Comparison of ENCODE assay signal across 1 cellular context in the genomic region with DNA sequence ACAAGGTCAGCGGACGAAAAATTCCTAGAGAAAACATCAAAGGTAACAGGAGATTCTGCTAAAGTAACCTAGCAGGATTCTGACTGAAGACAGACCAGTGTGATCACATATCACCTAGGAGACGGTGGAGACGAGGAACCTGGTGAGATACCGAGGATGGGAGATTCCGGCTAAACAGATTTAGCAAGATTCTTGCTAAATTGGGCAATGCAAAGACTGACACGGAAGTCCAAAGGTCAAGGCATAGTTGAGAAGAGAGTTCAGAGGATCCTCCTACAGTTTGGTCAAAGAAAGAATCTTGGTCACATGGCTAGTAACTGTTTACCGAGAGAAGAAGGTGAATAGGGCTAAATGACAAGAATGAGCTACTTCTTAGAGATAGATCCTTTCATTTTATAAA.
TF ChIP-seq lines count a peak whose summit lies in the region.

No MANE protein-coding gene starts in this region.

TF ChIP-seq in HepG2, 621 proteins besides CTCF, POLR2A, EP300 and RAD21 (continued from another document and continues in another):
- TF ChIP-seq ZNF367 (CRISPR knock-in tag; IDR thresholded peaks at IDR 0.05; ENCODE audit: borderline replicate concordance) (no peak), ZMYM4 (CRISPR knock-in tag; IDR thresholded peaks at IDR 0.05) (peak; percentile 82), ZZZ3 (CRISPR knock-in tag; IDR thresholded peaks at IDR 0.05; ENCODE audit: borderline replicate concordance) (no peak), ELF3 (CRISPR knock-in tag; IDR thresholded peaks at IDR 0.05) (peak; percentile 60), KLF16 (CRISPR knock-in tag; IDR thresholded peaks at IDR 0.05) (peak in 1 of 2 experiments; percentile 64; a peak in 1 of 4 replicates), CC2D1A (CRISPR knock-in tag; IDR thresholded peaks at IDR 0.05) (no peak), POGZ (CRISPR knock-in tag; IDR thresholded peaks at IDR 0.05) (peak; percentile 70; the same call in 1 of the 2 replicates), JUND (CRISPR knock-in tag; IDR thresholded peaks at IDR 0.05) (no peak), KLF15 (CRISPR knock-in tag; IDR thresholded peaks at IDR 0.05; ENCODE audit: borderline replicate concordance) (no peak), NR2F6 (IDR thresholded peaks at IDR 0.05) (peak; percentile 64; the same call in 1 of the 2 replicates), NR2F6 (CRISPR knock-in tag; IDR thresholded peaks at IDR 0.05) (peak; percentile 64; the same call in 1 of the 2 replicates), TGIF2 (CRISPR knock-in tag; IDR thresholded peaks at IDR 0.05) (no peak), ZNF782 (CRISPR knock-in tag; IDR thresholded peaks at IDR 0.05; ENCODE audit: borderline replicate concordance) (no peak), TRIM24 (CRISPR knock-in tag; IDR thresholded peaks at IDR 0.05) (peak; percentile 84), ZNF615 (CRISPR knock-in tag; IDR thresholded peaks at IDR 0.05; ENCODE audit: borderline replicate concordance) (no peak), ERF (CRISPR knock-in tag; IDR thresholded peaks at IDR 0.05) (no peak), SIN3A (IDR thresholded peaks at IDR 0.05; ENCODE audit: borderline replicate concordance, low read depth, low read length) (no peak), CEBPG (CRISPR knock-in tag; IDR thresholded peaks at IDR 0.05) (peak; percentile 98), FOXO1 (CRISPR knock-in tag; IDR thresholded peaks at IDR 0.05) (no peak; the same call in 1 of the 2 replicates), ZSCAN22 (CRISPR knock-in tag; IDR thresholded peaks at IDR 0.05) (no peak), KLF13 (CRISPR knock-in tag; IDR thresholded peaks at IDR 0.05) (no peak), ETV5 (CRISPR knock-in tag; IDR thresholded peaks at IDR 0.05; ENCODE audit: borderline replicate concordance) (peak; percentile 87; the same call in 1 of the 2 replicates), ZNF225 (CRISPR knock-in tag; IDR thresholded peaks at IDR 0.05) (no peak), KLF11 (CRISPR knock-in tag; IDR thresholded peaks at IDR 0.05) (no peak), ZBTB7A (CRISPR knock-in tag; IDR thresholded peaks at IDR 0.05) (no peak), ZNF839 (CRISPR knock-in tag; IDR thresholded peaks at IDR 0.05; ENCODE audit: borderline replicate concordance) (no peak), NBN (conservative IDR thresholded peaks at IDR 0.05) (no peak), RARA (CRISPR knock-in tag; IDR thresholded peaks at IDR 0.05) (peak; percentile 57), HMG20A (CRISPR knock-in tag; IDR thresholded peaks at IDR 0.05; ENCODE audit: borderline replicate concordance) (peak; percentile 70; the same call in 1 of the 2 replicates), KDM3A (CRISPR knock-in tag; IDR thresholded peaks at IDR 0.05; ENCODE audit: low read depth) (no peak), SMAD3 (CRISPR knock-in tag; IDR thresholded peaks at IDR 0.05) (no peak), ZNF263 (CRISPR knock-in tag; IDR thresholded peaks at IDR 0.05) (no peak), ASH2L (IDR thresholded peaks at IDR 0.05; ENCODE audit: insufficient read length, low read depth, low read length) (no peak), PHF5A (CRISPR knock-in tag; IDR thresholded peaks at IDR 0.05; ENCODE audit: low read depth, unreplicated experiment) (no peak), ZNF629 (CRISPR knock-in tag; conservative IDR thresholded peaks at IDR 0.05) (no peak), HDAC1 (CRISPR knock-in tag; IDR thresholded peaks at IDR 0.05) (no peak), ZNF792 (CRISPR knock-in tag; IDR thresholded peaks at IDR 0.05) (no peak), HDAC2 (CRISPR knock-in tag; IDR thresholded peaks at IDR 0.05) (peak; percentile 55; the same call in 1 of the 2 replicates), SALL1 (CRISPR knock-in tag; IDR thresholded peaks at IDR 0.05) (peak; percentile 10; the same call in 1 of the 2 replicates), NR2C2 (CRISPR knock-in tag; IDR thresholded peaks at IDR 0.05; ENCODE audit: borderline replicate concordance) (peak; percentile 49; the same call in 1 of the 2 replicates), AGO2 (optimal IDR thresholded peaks at IDR 0.05; ENCODE audit: low read depth, low read length) (no peak), GLI4 (CRISPR knock-in tag; IDR thresholded peaks at IDR 0.05; ENCODE audit: borderline replicate concordance) (no peak), SP140L (CRISPR knock-in tag; IDR thresholded peaks at IDR 0.05; ENCODE audit: borderline replicate concordance) (no peak), JUNB (CRISPR knock-in tag; IDR thresholded peaks at IDR 0.05; ENCODE audit: borderline replicate concordance) (no peak), KAT8 (CRISPR knock-in tag; IDR thresholded peaks at IDR 0.05) (0 out of 2 replicates have a peak, but pooled peaks have one; percentile 40), BCL6 (CRISPR knock-in tag; IDR thresholded peaks at IDR 0.05) (peak; percentile 27; the same call in 1 of the 2 replicates), EHMT2 (IDR thresholded peaks at IDR 0.05; ENCODE audit: borderline replicate concordance, low read depth, low read length) (peak; percentile 43; the same call in 1 of the 2 replicates), SUZ12 (IDR thresholded peaks at IDR 0.05; ENCODE audit: low read depth, low read length) (no peak), ZNF777 (CRISPR knock-in tag; IDR thresholded peaks at IDR 0.05) (no peak)
- TF ChIP-seq, protein P1, sequence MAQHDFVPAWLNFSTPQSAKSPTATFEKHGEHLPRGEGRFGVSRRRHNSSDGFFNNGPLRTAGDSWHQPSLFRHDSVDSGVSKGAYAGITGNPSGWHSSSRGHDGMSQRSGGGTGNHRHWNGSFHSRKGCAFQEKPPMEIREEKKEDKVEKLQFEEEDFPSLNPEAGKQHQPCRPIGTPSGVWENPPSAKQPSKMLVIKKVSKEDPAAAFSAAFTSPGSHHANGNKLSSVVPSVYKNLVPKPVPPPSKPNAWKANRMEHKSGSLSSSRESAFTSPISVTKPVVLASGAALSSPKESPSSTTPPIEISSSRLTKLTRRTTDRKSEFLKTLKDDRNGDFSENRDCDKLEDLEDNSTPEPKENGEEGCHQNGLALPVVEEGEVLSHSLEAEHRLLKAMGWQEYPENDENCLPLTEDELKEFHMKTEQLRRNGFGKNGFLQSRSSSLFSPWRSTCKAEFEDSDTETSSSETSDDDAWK (CRISPR knock-in tag; IDR thresholded peaks at IDR 0.05): no peak
- TF ChIP-seq, protein P2, sequence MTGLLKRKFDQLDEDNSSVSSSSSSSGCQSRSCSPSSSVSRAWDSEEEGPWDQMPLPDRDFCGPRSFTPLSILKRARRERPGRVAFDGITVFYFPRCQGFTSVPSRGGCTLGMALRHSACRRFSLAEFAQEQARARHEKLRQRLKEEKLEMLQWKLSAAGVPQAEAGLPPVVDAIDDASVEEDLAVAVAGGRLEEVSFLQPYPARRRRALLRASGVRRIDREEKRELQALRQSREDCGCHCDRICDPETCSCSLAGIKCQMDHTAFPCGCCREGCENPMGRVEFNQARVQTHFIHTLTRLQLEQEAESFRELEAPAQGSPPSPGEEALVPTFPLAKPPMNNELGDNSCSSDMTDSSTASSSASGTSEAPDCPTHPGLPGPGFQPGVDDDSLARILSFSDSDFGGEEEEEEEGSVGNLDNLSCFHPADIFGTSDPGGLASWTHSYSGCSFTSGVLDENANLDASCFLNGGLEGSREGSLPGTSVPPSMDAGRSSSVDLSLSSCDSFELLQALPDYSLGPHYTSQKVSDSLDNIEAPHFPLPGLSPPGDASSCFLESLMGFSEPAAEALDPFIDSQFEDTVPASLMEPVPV (CRISPR knock-in tag; IDR thresholded peaks at IDR 0.05): no peak
- TF ChIP-seq, protein P3, sequence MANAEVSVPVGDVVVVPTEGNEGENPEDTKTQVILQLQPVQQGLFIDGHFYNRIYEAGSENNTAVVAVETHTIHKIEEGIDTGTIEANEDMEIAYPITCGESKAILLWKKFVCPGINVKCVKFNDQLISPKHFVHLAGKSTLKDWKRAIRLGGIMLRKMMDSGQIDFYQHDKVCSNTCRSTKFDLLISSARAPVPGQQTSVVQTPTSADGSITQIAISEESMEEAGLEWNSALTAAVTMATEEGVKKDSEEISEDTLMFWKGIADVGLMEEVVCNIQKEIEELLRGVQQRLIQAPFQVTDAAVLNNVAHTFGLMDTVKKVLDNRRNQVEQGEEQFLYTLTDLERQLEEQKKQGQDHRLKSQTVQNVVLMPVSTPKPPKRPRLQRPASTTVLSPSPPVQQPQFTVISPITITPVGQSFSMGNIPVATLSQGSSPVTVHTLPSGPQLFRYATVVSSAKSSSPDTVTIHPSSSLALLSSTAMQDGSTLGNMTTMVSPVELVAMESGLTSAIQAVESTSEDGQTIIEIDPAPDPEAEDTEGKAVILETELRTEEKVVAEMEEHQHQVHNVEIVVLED (CRISPR knock-in tag; IDR thresholded peaks at IDR 0.05; ENCODE audit: borderline replicate concordance): no peak
- TF ChIP-seq, protein P4, sequence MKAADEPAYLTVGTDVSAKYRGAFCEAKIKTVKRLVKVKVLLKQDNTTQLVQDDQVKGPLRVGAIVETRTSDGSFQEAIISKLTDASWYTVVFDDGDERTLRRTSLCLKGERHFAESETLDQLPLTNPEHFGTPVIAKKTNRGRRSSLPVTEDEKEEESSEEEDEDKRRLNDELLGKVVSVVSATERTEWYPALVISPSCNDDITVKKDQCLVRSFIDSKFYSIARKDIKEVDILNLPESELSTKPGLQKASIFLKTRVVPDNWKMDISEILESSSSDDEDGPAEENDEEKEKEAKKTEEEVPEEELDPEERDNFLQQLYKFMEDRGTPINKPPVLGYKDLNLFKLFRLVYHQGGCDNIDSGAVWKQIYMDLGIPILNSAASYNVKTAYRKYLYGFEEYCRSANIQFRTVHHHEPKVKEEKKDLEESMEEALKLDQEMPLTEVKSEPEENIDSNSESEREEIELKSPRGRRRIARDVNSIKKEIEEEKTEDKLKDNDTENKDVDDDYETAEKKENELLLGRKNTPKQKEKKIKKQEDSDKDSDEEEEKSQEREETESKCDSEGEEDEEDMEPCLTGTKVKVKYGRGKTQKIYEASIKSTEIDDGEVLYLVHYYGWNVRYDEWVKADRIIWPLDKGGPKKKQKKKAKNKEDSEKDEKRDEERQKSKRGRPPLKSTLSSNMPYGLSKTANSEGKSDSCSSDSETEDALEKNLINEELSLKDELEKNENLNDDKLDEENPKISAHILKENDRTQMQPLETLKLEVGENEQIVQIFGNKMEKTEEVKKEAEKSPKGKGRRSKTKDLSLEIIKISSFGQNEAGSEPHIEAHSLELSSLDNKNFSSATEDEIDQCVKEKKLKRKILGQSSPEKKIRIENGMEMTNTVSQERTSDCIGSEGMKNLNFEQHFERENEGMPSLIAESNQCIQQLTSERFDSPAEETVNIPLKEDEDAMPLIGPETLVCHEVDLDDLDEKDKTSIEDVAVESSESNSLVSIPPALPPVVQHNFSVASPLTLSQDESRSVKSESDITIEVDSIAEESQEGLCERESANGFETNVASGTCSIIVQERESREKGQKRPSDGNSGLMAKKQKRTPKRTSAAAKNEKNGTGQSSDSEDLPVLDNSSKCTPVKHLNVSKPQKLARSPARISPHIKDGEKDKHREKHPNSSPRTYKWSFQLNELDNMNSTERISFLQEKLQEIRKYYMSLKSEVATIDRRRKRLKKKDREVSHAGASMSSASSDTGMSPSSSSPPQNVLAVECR (CRISPR knock-in tag; IDR thresholded peaks at IDR 0.05; ENCODE audit: borderline replicate concordance): peak; percentile 23; the same call in 1 of the 2 replicates
- TF ChIP-seq, protein P5, sequence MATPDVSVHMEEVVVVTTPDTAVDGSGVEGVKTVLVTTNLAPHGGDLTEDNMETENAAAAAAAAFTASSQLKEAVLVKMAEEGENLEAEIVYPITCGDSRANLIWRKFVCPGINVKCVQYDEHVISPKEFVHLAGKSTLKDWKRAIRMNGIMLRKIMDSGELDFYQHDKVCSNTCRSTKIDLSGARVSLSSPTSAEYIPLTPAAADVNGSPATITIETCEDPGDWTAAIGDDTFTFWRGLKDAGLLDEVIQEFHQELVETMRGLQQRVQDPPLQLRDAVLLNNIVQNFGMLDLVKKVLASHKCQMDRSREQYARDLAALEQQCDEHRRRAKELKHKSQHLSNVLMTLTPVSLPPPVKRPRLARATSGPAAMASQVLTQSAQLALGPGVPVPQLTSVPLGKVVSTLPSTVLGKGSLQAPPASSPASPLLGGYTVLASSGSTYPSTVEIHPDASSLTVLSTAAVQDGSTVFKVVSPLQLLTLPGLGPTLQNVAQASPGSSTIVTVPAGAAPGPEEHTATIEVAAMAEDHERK (CRISPR knock-in tag; IDR thresholded peaks at IDR 0.05; ENCODE audit: low read depth): no peak
- TF ChIP-seq, protein P6, sequence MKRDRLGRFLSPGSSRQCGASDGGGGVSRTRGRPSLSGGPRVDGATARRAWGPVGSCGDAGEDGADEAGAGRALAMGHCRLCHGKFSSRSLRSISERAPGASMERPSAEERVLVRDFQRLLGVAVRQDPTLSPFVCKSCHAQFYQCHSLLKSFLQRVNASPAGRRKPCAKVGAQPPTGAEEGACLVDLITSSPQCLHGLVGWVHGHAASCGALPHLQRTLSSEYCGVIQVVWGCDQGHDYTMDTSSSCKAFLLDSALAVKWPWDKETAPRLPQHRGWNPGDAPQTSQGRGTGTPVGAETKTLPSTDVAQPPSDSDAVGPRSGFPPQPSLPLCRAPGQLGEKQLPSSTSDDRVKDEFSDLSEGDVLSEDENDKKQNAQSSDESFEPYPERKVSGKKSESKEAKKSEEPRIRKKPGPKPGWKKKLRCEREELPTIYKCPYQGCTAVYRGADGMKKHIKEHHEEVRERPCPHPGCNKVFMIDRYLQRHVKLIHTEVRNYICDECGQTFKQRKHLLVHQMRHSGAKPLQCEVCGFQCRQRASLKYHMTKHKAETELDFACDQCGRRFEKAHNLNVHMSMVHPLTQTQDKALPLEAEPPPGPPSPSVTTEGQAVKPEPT (CRISPR knock-in tag; IDR thresholded peaks at IDR 0.05; ENCODE audit: low read depth): no peak
- TF ChIP-seq, protein P7, sequence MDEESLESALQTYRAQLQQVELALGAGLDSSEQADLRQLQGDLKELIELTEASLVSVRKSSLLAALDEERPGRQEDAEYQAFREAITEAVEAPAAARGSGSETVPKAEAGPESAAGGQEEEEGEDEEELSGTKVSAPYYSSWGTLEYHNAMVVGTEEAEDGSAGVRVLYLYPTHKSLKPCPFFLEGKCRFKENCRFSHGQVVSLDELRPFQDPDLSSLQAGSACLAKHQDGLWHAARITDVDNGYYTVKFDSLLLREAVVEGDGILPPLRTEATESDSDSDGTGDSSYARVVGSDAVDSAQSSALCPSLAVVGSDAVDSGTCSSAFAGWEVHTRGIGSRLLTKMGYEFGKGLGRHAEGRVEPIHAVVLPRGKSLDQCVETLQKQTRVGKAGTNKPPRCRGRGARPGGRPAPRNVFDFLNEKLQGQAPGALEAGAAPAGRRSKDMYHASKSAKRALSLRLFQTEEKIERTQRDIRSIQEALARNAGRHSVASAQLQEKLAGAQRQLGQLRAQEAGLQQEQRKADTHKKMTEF (CRISPR knock-in tag; IDR thresholded peaks at IDR 0.05): peak; percentile 40; the same call in 1 of the 2 replicates
